20 cellular contexts compared by ENCODE assay signal in the genomic region with DNA sequence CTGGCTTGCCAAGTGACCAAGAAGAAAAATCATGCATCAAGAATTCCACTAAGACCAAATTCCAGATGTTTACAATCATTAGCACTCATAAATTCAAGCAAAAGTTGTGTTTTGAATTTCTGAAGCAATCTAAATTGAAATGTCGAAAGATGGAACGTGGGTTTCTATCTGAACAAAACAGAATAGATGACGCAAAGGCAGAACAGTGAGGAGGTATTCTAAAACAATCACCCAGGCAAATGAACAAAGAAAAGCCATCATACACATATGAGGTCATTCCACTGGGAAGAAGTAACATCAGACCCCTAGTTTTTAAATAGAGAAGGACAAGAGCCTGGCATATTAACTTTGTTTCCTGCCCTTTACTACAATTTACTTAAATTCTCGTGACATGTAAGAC. TPM values are rescaled to one million over a fixed set of nuclear protein-coding genes. Genes with fewer than 3 reads are reported as not detected.
DNase-seq lines count a peak whose midpoint lies in the region; TF ChIP-seq lines count a peak whose summit lies in the region.
"Had no signal": no experiment of that assay in that cellular context is flagged by ENCODE, and none has a peak within 500 bp of the region (broad histone marks: within the 10 kb centered on the region; RNA-seq: fewer than 3 reads in every experiment).

No MANE protein-coding gene starts in this region.

- H3K4me1 ChIP-seq in PC-9 (replicated peaks; ENCODE audit: insufficient read depth), result peaks cover 48% of the 10 kb centered on the region
- H3K4me1 ChIP-seq in osteoblast (ENCODE audit: insufficient read depth, low read length), result peaks cover 8% of the 10 kb centered on the region
- 0 out of 2 replicates have a peak, but pooled peaks cover 1% of the 10 kb centered on the region for H3K4me1 ChIP-seq in Caco-2
- no peaks in the 10 kb centered on the region for H3K4me1 ChIP-seq in left ventricle myocardium inferior
- H3K4me1 ChIP-seq: right atrium auricular region had no signal

- H3K9me2 ChIP-seq in PC-9 (ENCODE audit: insufficient read depth), result peaks cover 7% of the 10 kb centered on the region; the same call in 1 of the 2 replicates

- H4K20me1 ChIP-seq in PC-9 (ENCODE audit: insufficient read depth) (no peaks in the 10 kb centered on the region), osteoblast (ENCODE audit: insufficient read depth, low read length) (no peaks in the 10 kb centered on the region)
- H4K20me1 ChIP-seq: BLaER1 treated with 17β-estradiol and CSF1 and Interleukin-3, amounts not matched to agents 10 nM and 100 nM had no signal

- peaks cover 40% of the 10 kb centered on the region for H3F3A ChIP-seq in PC-9 (ENCODE audit: insufficient read depth, low read depth)

- H3K27me3 ChIP-seq in PC-9 (ENCODE audit: insufficient read depth, low read depth) (no peaks in the 10 kb centered on the region), osteoblast (ENCODE audit: insufficient read depth, low read length) (no peaks in the 10 kb centered on the region), Caco-2 (replicated peaks; ENCODE audit: control insufficient read depth, insufficient read depth, low read length) (no peaks in the 10 kb centered on the region; the same call in 1 of the 2 replicates), left ventricle myocardium inferior (ENCODE audit: low read depth) (no peaks in the 10 kb centered on the region)
- H3K27me3 ChIP-seq: right atrium auricular region had no signal

- peak overlapping the region; percentile 29 for H3K4me3 Mint-ChIP-seq in Calu3 (ENCODE audit: low read depth, unreplicated experiment)
- H3K4me3 Mint-ChIP-seq in Caco-2 (ENCODE audit: unreplicated experiment), result no peak overlapping the region
- H3K4me3 Mint-ChIP-seq: activated CD4-positive, alpha-beta T cell treated with anti-CD3 and anti-CD28 coated beads, Interleukin-2, amount 10 ng/mL, durations not matched to agents 24 days and 14 days; natural killer cell treated with Interleukin-12 subunit alpha and Interleukin-12 subunit beta and Interleukin-15 and Interleukin-18, amount 100 ng/mL, for 72 hours; stimulated activated effector memory CD8-positive, alpha-beta T cell treated with anti-CD3 and anti-CD28 coated beads, Interleukin-12 subunit alpha, Interleukin-12 subunit beta, amount 100 ng/mL, for 72 hours; T-helper 2 cell treated with Interferon-gamma antibody and Interleukin-4, amounts not matched to agents 5 μg/mL and 100 μg/mL, for 36 hours had no signal

- CTCF ChIA-PET in Calu3 (lab: Charles Lee) (interaction anchor here (0.7 to 3.3 kb wide), 5 partner anchors 11 to 186 kb away, joined by 3 to 15 read pairs (median 4); no protein-coding TSS in a partner anchor), PC-9 (lab: Charles Lee) (interaction anchor here (1.7 kb wide), 1 partner anchor 12 kb away, joined by 10 read pairs; no protein-coding TSS in a partner anchor), Caco-2 (lab: Charles Lee) (no interaction called here)

- BruUV-seq in Calu3 (replicated peaks; lab: Mats Ljungman, UMichigan) (no TSS peak), PC-9 (replicated peaks; lab: Mats Ljungman, UMichigan) (no TSS peak), Caco-2 (replicated peaks; lab: Mats Ljungman, UMichigan) (no TSS peak)

- no peak overlapping the region for H2AFZ ChIP-seq in PC-9
- no peak overlapping the region for H2AFZ ChIP-seq in osteoblast (ENCODE audit: low read length)

- intact Hi-C loops in Calu3 (cut with micrococcal nuclease; ENCODE audit: unreplicated experiment), result no loop called here
- intact Hi-C loops in PC-9 (cut with micrococcal nuclease; ENCODE audit: unreplicated experiment), result no loop called here
- intact Hi-C loops in Caco-2 (cut with micrococcal nuclease; ENCODE audit: unreplicated experiment), result no loop called here
- intact Hi-C loops in left ventricle myocardium inferior (cut with micrococcal nuclease), result no loop called here

- DNase-seq in Calu3, result no peak
- DNase-seq in PC-9, result peak in 1 of 2 experiments; percentile 40
- peak; percentile 42 for DNase-seq in epithelial cell of esophagus (ENCODE audit: low read depth)
- no peak for DNase-seq in osteoblast (ENCODE audit: insufficient read length, low spot score, missing footprints)
- no peak for DNase-seq in Caco-2
- no peak for DNase-seq in left ventricle myocardium inferior
- DNase-seq in NCI-H2081 treated with DMSO at 0.1 percent for 48 hours (lab: John Stamatoyannopoulos, UW), result no peak
- no peak for DNase-seq in SHP77 (lab: John Stamatoyannopoulos, UW)
- DNase-seq: activated CD4-positive, alpha-beta T cell treated with anti-CD3 and anti-CD28 coated beads, Interleukin-2, amount 10 ng/mL, durations not matched to agents 24 days and 14 days; effector CD8-positive, alpha-beta T cell; KBM-7; NCI-H1694 treated with DMSO at 0.1 percent for 48 hours; NCI-H524 treated with DMSO at 0.1 percent for 48 hours; RPMI8226; stimulated activated CD4-positive, alpha-beta T cell treated with anti-CD3 and anti-CD28 coated beads, Interleukin-4, amount 100 ng/mL, for 24 hours had no signal

- H3K9me3 Mint-ChIP-seq in Calu3 (ENCODE audit: low read depth, unreplicated experiment) (peaks cover 3% of the 10 kb centered on the region), Caco-2 (ENCODE audit: unreplicated experiment) (no peaks in the 10 kb centered on the region)
- H3K9me3 Mint-ChIP-seq: stimulated activated effector memory CD8-positive, alpha-beta T cell treated with anti-CD3 and anti-CD28 coated beads, Interleukin-12 subunit alpha, Interleukin-12 subunit beta, amount 100 ng/mL, for 72 hours had no signal

- no peaks in the 10 kb centered on the region for H3K27me3 Mint-ChIP-seq in Calu3 (ENCODE audit: unreplicated experiment)
- H3K27me3 Mint-ChIP-seq in Caco-2 (ENCODE audit: insufficient read depth, unreplicated experiment), result no peaks in the 10 kb centered on the region
- H3K27me3 Mint-ChIP-seq: activated CD4-positive, alpha-beta T cell treated with anti-CD3 and anti-CD28 coated beads, Interleukin-2, amount 10 ng/mL, durations not matched to agents 24 days and 14 days had no signal

- TF ChIP-seq CTCF in Calu3 (IDR thresholded peaks at IDR 0.05; ENCODE audit: unreplicated experiment) (no peak), PC-9 (conservative IDR thresholded peaks at IDR 0.05) (no peak), epithelial cell of esophagus (IDR thresholded peaks at IDR 0.05; ENCODE audit: insufficient read depth, low read depth, low read length, missing control alignments) (no peak), osteoblast (IDR thresholded peaks at IDR 0.05; ENCODE audit: extremely low read depth, low read depth, low read length) (no peak), Caco-2 (IDR thresholded peaks at IDR 0.05; ENCODE audit: insufficient read depth in 1 of 2, low read depth in 1 of 2, low read length in 1 of 2, severe bottlenecking in 1 of 2, unreplicated experiment in 1 of 2) (no peak), left ventricle myocardium inferior (IDR thresholded peaks at IDR 0.05; ENCODE audit: borderline replicate concordance) (no peak)

- no peak overlapping the region for H3K4me3 ChIP-seq in PC-9
- no peak overlapping the region for H3K4me3 ChIP-seq in epithelial cell of esophagus (ENCODE audit: low read length)
- H3K4me3 ChIP-seq in osteoblast (ENCODE audit: insufficient read depth, low read length), result no peak overlapping the region
- H3K4me3 ChIP-seq in Caco-2 (ENCODE audit: low read depth, low read length), result no peak overlapping the region
- no peak overlapping the region for H3K4me3 ChIP-seq in left ventricle myocardium inferior
- H3K4me3 ChIP-seq: BLaER1 treated with 17β-estradiol and CSF1 and Interleukin-3, amounts not matched to agents 10 nM and 100 nM; right atrium auricular region had no signal

- H3K4me2 ChIP-seq in PC-9 (peak overlapping the region; percentile 77), osteoblast (ENCODE audit: insufficient read depth, low read length) (no peak overlapping the region)

- H3K79me2 ChIP-seq in PC-9 (ENCODE audit: low read depth) (no peaks in the 10 kb centered on the region), osteoblast (ENCODE audit: insufficient read depth, low read length) (no peaks in the 10 kb centered on the region)

- H3K4me1 Mint-ChIP-seq in Calu3 (ENCODE audit: low read depth, unreplicated experiment) (peaks cover 58% of the 10 kb centered on the region), Caco-2 (ENCODE audit: low read depth, unreplicated experiment) (peaks cover 3% of the 10 kb centered on the region)

- POLR2A ChIA-PET in PC-9 (lab: Charles Lee; ENCODE audit: unreplicated experiment), result interaction anchor here (0.5 kb wide), 2 partner anchors 252 to 1029 kb away, joined by 14 read pairs; no protein-coding TSS in a partner anchor
- POLR2A ChIA-PET in Caco-2 (lab: Charles Lee), result no interaction called here

- H3K27ac Mint-ChIP-seq in Calu3 (ENCODE audit: unreplicated experiment) (peak overlapping the region; percentile 90), Caco-2 (ENCODE audit: unreplicated experiment) (no peak overlapping the region)
- H3K27ac Mint-ChIP-seq: T-helper 2 cell treated with Interferon-gamma antibody and Interleukin-4, amounts not matched to agents 5 μg/mL and 100 μg/mL, for 36 hours had no signal

- H3K9me3 ChIP-seq in PC-9 (ENCODE audit: insufficient read depth, low read depth) (no peaks in the 10 kb centered on the region; the same call in 1 of the 2 replicates), osteoblast (ENCODE audit: low read depth, low read length) (no peaks in the 10 kb centered on the region), Caco-2 (no peaks in the 10 kb centered on the region), left ventricle myocardium inferior (replicated peaks) (no peaks in the 10 kb centered on the region)
- H3K9me3 ChIP-seq: right atrium auricular region had no signal

- no peaks in the 10 kb centered on the region for H3K36me3 ChIP-seq in PC-9 (ENCODE audit: low read depth)
- H3K36me3 ChIP-seq in osteoblast (ENCODE audit: insufficient read depth, low read length), result no peaks in the 10 kb centered on the region
- no peaks in the 10 kb centered on the region; the same call in 1 of the 2 replicates for H3K36me3 ChIP-seq in Caco-2 (ENCODE audit: control insufficient read depth, insufficient read depth, low read length)
- no peaks in the 10 kb centered on the region for H3K36me3 ChIP-seq in left ventricle myocardium inferior
- H3K36me3 ChIP-seq: BLaER1 treated with 17β-estradiol and CSF1 and Interleukin-3, amounts not matched to agents 10 nM and 100 nM; right atrium auricular region had no signal

- H3K36me3 Mint-ChIP-seq in Calu3 (ENCODE audit: insufficient read depth, unreplicated experiment) (peaks cover 7% of the 10 kb centered on the region), Caco-2 (ENCODE audit: insufficient read depth, unreplicated experiment) (no peaks in the 10 kb centered on the region)
- H3K36me3 Mint-ChIP-seq: natural killer cell treated with Interleukin-12 subunit alpha and Interleukin-12 subunit beta and Interleukin-15 and Interleukin-18, amount 100 ng/mL, for 72 hours; stimulated activated effector memory CD8-positive, alpha-beta T cell treated with anti-CD3 and anti-CD28 coated beads, Interleukin-12 subunit alpha, Interleukin-12 subunit beta, amount 100 ng/mL, for 72 hours had no signal

- H3K27ac ChIP-seq in PC-9 (peak overlapping the region; percentile 97), osteoblast (ENCODE audit: low read depth, low read length) (peak overlapping the region; percentile 36), left ventricle myocardium inferior (replicated peaks) (no peak overlapping the region)
- H3K27ac ChIP-seq: right atrium auricular region had no signal

RNA-seq across cellular contexts. Expression of a gene that starts 58.0 kb away (rescaled TPM):
- total RNA-seq in Calu3 (2022) (0.27 and 0.35 TPM in 2 replicates), PC-9 (2021) (1.7 and 2.3 TPM in 2 replicates), osteoblast (under 0.01 TPM in 2 replicates), Caco-2 (2022) (3.9 and 4.6 TPM in 2 replicates), left ventricle myocardium inferior (0.91 TPM)
